14 cellular contexts compared by ENCODE assay signal in the genomic region with DNA sequence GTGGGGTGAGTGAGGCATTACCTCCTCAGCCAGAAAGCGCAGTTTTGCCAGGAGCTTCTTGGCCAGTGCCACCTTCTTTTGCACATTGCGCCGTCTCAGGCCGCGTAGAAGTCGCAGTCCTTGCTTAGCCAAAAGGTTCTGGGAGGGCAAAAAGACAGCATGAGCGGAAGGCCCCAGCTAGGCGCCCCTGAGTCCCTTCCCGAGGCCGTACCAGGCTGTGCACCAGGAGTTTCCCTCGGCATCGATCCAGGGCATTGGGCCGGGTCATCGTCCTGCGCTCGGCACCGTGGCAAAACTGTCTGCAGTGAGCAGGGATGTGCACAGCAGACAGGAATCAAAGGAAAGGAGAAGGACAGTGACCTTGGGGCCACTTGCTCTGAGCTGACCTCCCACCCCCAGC. TPM values are rescaled to one million over a fixed set of nuclear protein-coding genes. Genes with fewer than 3 reads are reported as not detected.
DNase-seq lines count a peak whose midpoint lies in the region; ATAC-seq, FAIRE-seq and TF ChIP-seq lines count a peak whose summit lies in the region.
"Had no signal": no experiment of that assay in that cellular context is flagged by ENCODE, and none has a peak within 500 bp of the region (broad histone marks: within the 10 kb centered on the region; RNA-seq: fewer than 3 reads in every experiment).

No MANE protein-coding gene starts in this region.

- no peaks in the 10 kb centered on the region for H4K20me1 ChIP-seq in H9 (ENCODE audit: control insufficient read depth, insufficient read depth, insufficient read length)
- H4K20me1 ChIP-seq: BLaER1 had no signal

- no peaks in the 10 kb centered on the region for H3K79me2 ChIP-seq in H9 (ENCODE audit: insufficient read depth, low read length)

- no peak for FAIRE-seq in RCC 7860 (lab: Jason Lieb, UNC)

- no peak overlapping the region for H3K18ac ChIP-seq in H9 (ENCODE audit: insufficient read length, low read depth, low read length)

- H3K4ac ChIP-seq in H9 (ENCODE audit: low read depth, low read length) = no peak overlapping the region

- no peak overlapping the region for H2BK12ac ChIP-seq in H9 (ENCODE audit: insufficient read length, low read depth, low read length)

- no peak overlapping the region for H3K14ac ChIP-seq in H9 (ENCODE audit: insufficient read depth, low read length)

- no peak overlapping the region for H3K9ac ChIP-seq in H9 (ENCODE audit: extremely low read depth, insufficient read length, low read length)
- H3K9ac ChIP-seq: BLaER1 had no signal

- no CpG with 5 or more reads among the region's 17 CpGs for WGBS in H9 (ENCODE audit: extremely low coverage, insufficient read length, low lambda C conversion rate)
- WGBS in spleen, 5 donors = 81 to 95% (median 93%) methylated on average over 7 to 17 of the region's 17 CpGs

- intact Hi-C loops in left lung (cut with DNase I) (no loop called here), spleen (cut with DNase I; ENCODE audit: low total_unique reads) (no loop called here)

- H3K4me1 Mint-ChIP-seq in H9 (peaks cover 9 to 18% of the 10 kb centered on the region in 2 experiments), chondrocyte (ENCODE audit: low read depth) (no peaks in the 10 kb centered on the region)
- H3K4me1 Mint-ChIP-seq: CD8-positive, alpha-beta memory T cell had no signal

- no peak overlapping the region for H2BK120ac ChIP-seq in H9 (ENCODE audit: low read depth, low read length, poor library complexity, severe bottlenecking)

- no peak overlapping the region for H3K56ac ChIP-seq in H9 (ENCODE audit: insufficient read length, low read depth, low read length)

- no peak overlapping the region for H3T11ph ChIP-seq in H9 (ENCODE audit: low read length)

- H3K4me3 Mint-ChIP-seq in H9 = no peak overlapping the region
- no peak overlapping the region for H3K4me3 Mint-ChIP-seq in chondrocyte (ENCODE audit: unreplicated experiment)
- H3K4me3 Mint-ChIP-seq: CD8-positive, alpha-beta memory T cell had no signal

- H3K27me3 ChIP-seq in H9 (ENCODE audit: insufficient read depth, low read length) (no peaks in the 10 kb centered on the region; the same call in 1 of the 2 replicates), left lung (peaks cover 0 to 13% of the 10 kb centered on the region in 2 donors), spleen (replicated peaks in 1 of 7) (peaks cover 0 to 19% (median 7%) of the 10 kb centered on the region in 7 donors), brain microvascular endothelial cell (replicated peaks) (peaks cover 2% of the 10 kb centered on the region)

- H4K91ac ChIP-seq in H9 (ENCODE audit: insufficient read length, low read depth, low read length) = no peak overlapping the region

- H2BK20ac ChIP-seq in H9 (ENCODE audit: low read depth, low read length, poor library complexity, severe bottlenecking) = no peak overlapping the region

- H2AK5ac ChIP-seq in H9 (ENCODE audit: insufficient read length, low read length) = no peak overlapping the region

- H3K79me1 ChIP-seq in H9 (ENCODE audit: insufficient read depth, low read depth, low read length, poor library complexity, severe bottlenecking) = no peaks in the 10 kb centered on the region

- H3K23me2 ChIP-seq in H9 (ENCODE audit: insufficient read length, low read depth, low read length, poor library complexity, severe bottlenecking) = no peaks in the 10 kb centered on the region

- H3K36me3 ChIP-seq in left lung = no peaks in the 10 kb centered on the region
- H3K36me3 ChIP-seq in spleen = no peaks in the 10 kb centered on the region
- H3K36me3 ChIP-seq in brain microvascular endothelial cell (replicated peaks) = no peaks in the 10 kb centered on the region
- H3K36me3 ChIP-seq: BLaER1 had no signal

- H3K27ac ChIP-seq in H9 (ENCODE audit: insufficient read length, low read depth, low read length) = no peak overlapping the region
- H3K27ac ChIP-seq in left lung = no peak overlapping the region
- H3K27ac ChIP-seq in spleen = no peak overlapping the region
- H3K27ac ChIP-seq in brain microvascular endothelial cell = no peak overlapping the region
- H3K27ac ChIP-seq: BLaER1 had no signal

- DNase-seq in H9 (peak; percentile 21), chondrocyte (ENCODE audit: low spot score) (peak; percentile 56), left lung (peak; percentile 22 to 41), spleen (peak; percentile 64), RCC 7860 (ENCODE audit: low spot score) (no peak), brain microvascular endothelial cell (no peak)
- DNase-seq: 8988T; AML-193; Caco-2; CD8-positive, alpha-beta memory T cell; DMS53; GF-D8 had no signal

- H3K27me3 Mint-ChIP-seq in H9 (ENCODE audit: low read depth) = peaks cover 30% of the 10 kb centered on the region
- peaks cover 8% of the 10 kb centered on the region for H3K27me3 Mint-ChIP-seq in chondrocyte (ENCODE audit: low read depth)

- in situ Hi-C loops in brain microvascular endothelial cell (cut with HindIII; ENCODE audit: low pct_ligation_motif_present, low sequenced_read_pairs) = no loop called here

- no peaks in the 10 kb centered on the region for H3K36me3 Mint-ChIP-seq in H9 (ENCODE audit: insufficient read depth in 1 of 3, low read depth in 3 of 3)
- H3K36me3 Mint-ChIP-seq in chondrocyte (ENCODE audit: low read depth) = peaks cover 3% of the 10 kb centered on the region
- H3K36me3 Mint-ChIP-seq: CD8-positive, alpha-beta memory T cell had no signal

- H2BK5ac ChIP-seq in H9 (ENCODE audit: insufficient read length, low read length) = no peak overlapping the region

- H3K9me3 ChIP-seq in H9 (ENCODE audit: control insufficient read depth, low read depth, low read length) (no peaks in the 10 kb centered on the region), left lung (no peaks in the 10 kb centered on the region), spleen (no peaks in the 10 kb centered on the region)
- H3K9me3 ChIP-seq: BLaER1, Caco-2 had no signal

- H4K5ac ChIP-seq in H9 (ENCODE audit: insufficient read length, low read depth, low read length) = no peak overlapping the region

- H3K4me2 ChIP-seq in H9 (ENCODE audit: insufficient read depth, insufficient read length, low read length) = no peak overlapping the region
- H3K4me2 ChIP-seq: BLaER1 had no signal

- TF ChIP-seq CTCF in H9 (conservative IDR thresholded peaks at IDR 0.05) = no peak
- no peak for TF ChIP-seq CTCF in chondrocyte (IDR thresholded peaks at IDR 0.05)
- TF ChIP-seq CTCF in left lung (IDR thresholded peaks at IDR 0.05) = no peak
- TF ChIP-seq CTCF in spleen (IDR thresholded peaks at IDR 0.05 in 8 of 11, conservative IDR thresholded peaks at IDR 0.05 in 3 of 11) = no peak
- no peak for TF ChIP-seq CTCF in brain microvascular endothelial cell (IDR thresholded peaks at IDR 0.05; ENCODE audit: low read depth, low read length, missing control alignments)

- H4K8ac ChIP-seq in H9 (replicated peaks; ENCODE audit: insufficient read length, low read depth, low read length) = no peak overlapping the region

- H3K4me1 ChIP-seq in H9 (ENCODE audit: insufficient read depth, low read length) (no peaks in the 10 kb centered on the region), left lung (peaks cover 0 to under 1% of the 10 kb centered on the region in 2 donors), spleen (peaks cover 0 to 3% (median 2%) of the 10 kb centered on the region in 6 donors)
- H3K4me1 ChIP-seq: Caco-2 had no signal

- H3K23ac ChIP-seq in H9 (ENCODE audit: insufficient read length, low read depth, low read length) = no peak overlapping the region

- H3K27ac Mint-ChIP-seq in H9 = no peak overlapping the region; a peak in 1 of 7 replicates
- no peak overlapping the region for H3K27ac Mint-ChIP-seq in chondrocyte (ENCODE audit: unreplicated experiment)
- H3K27ac Mint-ChIP-seq: CD8-positive, alpha-beta memory T cell had no signal

- ATAC-seq in left lung = no peak
- no peak for ATAC-seq in HG03571 (IDR thresholded peaks at IDR 0.05; ENCODE audit: unreplicated experiment)

- H2AFZ ChIP-seq in H9 (ENCODE audit: low read length) = no peak overlapping the region

- no peak overlapping the region for H2BK15ac ChIP-seq in H9 (ENCODE audit: low read depth, low read length)

- H3K9me3 Mint-ChIP-seq in H9 (no peaks in the 10 kb centered on the region), chondrocyte (ENCODE audit: low read depth) (no peaks in the 10 kb centered on the region)
- H3K9me3 Mint-ChIP-seq: CD8-positive, alpha-beta memory T cell had no signal

- H3K4me3 ChIP-seq in left lung (no peak overlapping the region), spleen (no peak overlapping the region), brain microvascular endothelial cell (ENCODE audit: low read depth, low read length) (no peak overlapping the region)
- H3K4me3 ChIP-seq: BLaER1 had no signal

- TF ChIP-seq POLR2A in spleen (IDR thresholded peaks at IDR 0.05) = no peak

RNA-seq across cellular contexts. Expression of gene SPAG4, which starts 20.2 kb away (rescaled TPM):
- 4.9 and 5.3 TPM in 2 replicates for total RNA-seq in H9 (2021)
- 1.9 to 8.8 TPM (median 8.6 TPM) in 3 replicates for total RNA-seq in chondrocyte
- 1 to 10 TPM; 3.1 to 3.5 TPM for total RNA-seq in left lung
- 10 to 100 TPM in 5 of 7 donors, 1 to 10 TPM in 2; 2.5 to 32.1 (median 14.7) TPM for total RNA-seq in spleen
- 10 to 100 TPM in 1 of 3 donors, 1 to 10 TPM in 2; 5.2 to 10.9 (median 5.7) TPM for polyA plus RNA-seq in spleen

RNA-seq across cellular contexts. Expression of gene ERGIC3, which starts 53.6 kb away (rescaled TPM):
- total RNA-seq in H9 (2021) = 187 and 188 TPM in 2 replicates
- 203 to 278 TPM (median 208 TPM) in 3 replicates for total RNA-seq in chondrocyte
- total RNA-seq in left lung = 100 to 1,000 TPM; 197 to 225 TPM
- 100 to 1,000 TPM; 127 to 179 (median 149) TPM for total RNA-seq in spleen
- polyA plus RNA-seq in spleen = 100 to 1,000 TPM; 134 to 179 (median 145) TPM

Comparison
In these comparisons a context has a peak if more than half of its experiments do, and no peak if none do; other contexts are left out.
1. DNase-seq: peak in H9 (single experiment), chondrocyte (single experiment), left lung (2 of 2) and spleen (single experiment); none in RCC 7860 (single experiment) and brain microvascular endothelial cell (single experiment).